Comparison of ENCODE assay signal across 27 cellular contexts in genomic region chr1:17525065-17525464, GRCh38. TPM values are rescaled to one million over a fixed set of nuclear protein-coding genes. Genes with fewer than 3 reads are reported as not detected.
"Had no signal": no experiment of that assay in that cellular context is flagged by ENCODE, and none has a peak within 500 bp of the region (broad histone marks: within the 10 kb centered on the region; RNA-seq: fewer than 3 reads in every experiment).

No MANE protein-coding gene starts in this region.

- H3K9ac ChIP-seq: KMS-11 had no signal

- ATAC-seq: activated CD4-positive, CD25-positive, alpha-beta regulatory T cell treated with anti-CD3 and anti-CD28 coated beads, Interleukin-2, amount 50 U/mL, for 24 hours; activated CD8-positive, alpha-beta T cell treated with anti-CD3 and anti-CD28 coated beads for 36 hours; activated T-cell treated with anti-CD3 and anti-CD28 coated beads, Interleukin-2, amount 50 U/mL, for 72 hours; Panc1; Right ventricle myocardium inferior had no signal

- H3K36me3 Mint-ChIP-seq: activated naive CD8-positive, alpha-beta T cell treated with anti-CD3 and anti-CD28 coated beads, Interleukin-2, amount 10 ng/mL, durations not matched to agents 7 days and 5 days had no signal

- H3K27me3 ChIP-seq: adrenal gland, MG63 had no signal

- DNase-seq: activated CD4-positive, alpha-beta T cell treated with anti-CD3 and anti-CD28 coated beads for 4 hours; activated CD8-positive, alpha-beta memory T cell treated with anti-CD3 and anti-CD28 coated beads, Interleukin-2, amount 50 U/mL, for 4 hours; activated CD8-positive, alpha-beta T cell treated with anti-CD3 and anti-CD28 coated beads for 36 hours; activated gamma-delta T cell treated with Interleukin-2 at 50 U/mL for 16 hours; activated naive CD4-positive, alpha-beta T cell treated with anti-CD3 and anti-CD28 coated beads, Interleukin-2, amount 50 U/mL, for 16 hours; activated naive CD8-positive, alpha-beta T cell treated with anti-CD3 and anti-CD28 coated beads, Interleukin-2, amount 10 ng/mL, durations not matched to agents 7 days and 5 days; activated T-cell treated with anti-CD3 and anti-CD28 coated beads, Interleukin-2, amount 50 U/mL, for 72 hours; adrenal gland; anterior cingulate cortex; caudate nucleus; MG63; MV-4-11; NCI-H1092 treated with DMSO at 0.1 percent for 48 hours; NCI-H1436; NCI-H1694 treated with DMSO at 0.1 percent for 48 hours; NCI-H2081; NCI-H510A treated with DMSO at 0.1 percent for 48 hours; NCI-H69; NK-92 treated with Interleukin-12 subunit alpha and Interleukin-12 subunit beta, amount 100 ng/mL, for 24 hours; OCI-M1; RPMI8226 had no signal

- H3K4me1 Mint-ChIP-seq: activated naive CD8-positive, alpha-beta T cell treated with anti-CD3 and anti-CD28 coated beads, Interleukin-2, amount 10 ng/mL, durations not matched to agents 7 days and 5 days had no signal

- H3K9me3 ChIP-seq: adrenal gland, MG63 had no signal

- H3K36me3 ChIP-seq: adrenal gland, MG63 had no signal

- H3K4me3 ChIP-seq: adrenal gland, MG63 had no signal

- H3K27ac ChIP-seq: adrenal gland, KMS-11 had no signal

- H3K4me3 Mint-ChIP-seq: activated CD8-positive, alpha-beta T cell treated with anti-CD3 and anti-CD28 coated beads for 36 hours; activated naive CD8-positive, alpha-beta T cell treated with anti-CD3 and anti-CD28 coated beads, Interleukin-2, amount 10 ng/mL, durations not matched to agents 7 days and 5 days; activated T-cell treated with anti-CD3 and anti-CD28 coated beads, Interleukin-2, amount 50 U/mL, for 72 hours; T-helper 1 cell treated with Interleukin-12 subunit alpha and Interleukin-12 subunit beta and Interleukin-4 antibody, amounts not matched to agents 30 μg/mL and 1 μg/mL, for 36 hours had no signal

- H3K9me3 Mint-ChIP-seq: activated CD8-positive, alpha-beta T cell treated with anti-CD3 and anti-CD28 coated beads for 36 hours; activated naive CD8-positive, alpha-beta T cell treated with anti-CD3 and anti-CD28 coated beads, Interleukin-2, amount 10 ng/mL, durations not matched to agents 7 days and 5 days; activated T-cell treated with anti-CD3 and anti-CD28 coated beads, Interleukin-2, amount 50 U/mL, for 72 hours; activated T-helper 2 cell treated with anti-CD3 and anti-CD28 coated beads, Interferon-gamma antibody, Interleukin-2, Interleukin-4, amounts not matched to agents 10 μg/mL and 5 μg/mL and 100 μg/mL, durations not matched to agents 14 hours and 24 hours and 36 hours; T-helper 1 cell treated with Interleukin-12 subunit alpha and Interleukin-12 subunit beta and Interleukin-4 antibody, amounts not matched to agents 30 μg/mL and 1 μg/mL, for 36 hours had no signal

- H3K27ac Mint-ChIP-seq: activated CD8-positive, alpha-beta T cell treated with anti-CD3 and anti-CD28 coated beads for 36 hours; activated naive CD8-positive, alpha-beta T cell treated with anti-CD3 and anti-CD28 coated beads, Interleukin-2, amount 10 ng/mL, durations not matched to agents 7 days and 5 days; activated T-cell treated with anti-CD3 and anti-CD28 coated beads, Interleukin-2, amount 50 U/mL, for 72 hours; activated T-helper 2 cell treated with anti-CD3 and anti-CD28 coated beads, Interferon-gamma antibody, Interleukin-2, Interleukin-4, amounts not matched to agents 10 μg/mL and 5 μg/mL and 100 μg/mL, durations not matched to agents 14 hours and 24 hours and 36 hours; T-helper 1 cell treated with Interleukin-12 subunit alpha and Interleukin-12 subunit beta and Interleukin-4 antibody, amounts not matched to agents 30 μg/mL and 1 μg/mL, for 36 hours had no signal

- H3K4me2 ChIP-seq: KMS-11 had no signal

RNA-seq across cellular contexts. Expression of gene ARHGEF10L, which starts 14.4 kb away (rescaled TPM):
- total RNA-seq: activated CD8-positive, alpha-beta T cell treated with anti-CD3 and anti-CD28 coated beads for 36 hours; activated T-cell treated with anti-CD3 and anti-CD28 coated beads, Interleukin-2, amount 50 U/mL, for 72 hours had no signal
